In genomic region chr12:34298971-34299801, GRCh38 we compare ENCODE assay signal across 21 cellular contexts.
DNase-seq lines count a peak whose midpoint lies in the region; ATAC-seq and TF ChIP-seq lines count a peak whose summit lies in the region.
"Had no signal": no experiment of that assay in that cellular context is flagged by ENCODE, and none has a peak within 500 bp of the region (broad histone marks: within the 10 kb centered on the region; RNA-seq: fewer than 3 reads in every experiment).

No MANE protein-coding gene starts in this region.

- ATAC-seq in natural killer cell treated with Interleukin-12 subunit alpha and Interleukin-12 subunit beta and Interleukin-15 and Interleukin-18, amount 100 ng/mL, for 72 hours = no peak
- ATAC-seq in natural killer cell = no peak
- no peak for ATAC-seq in right cardiac atrium

- peaks cover 27% of the 10 kb centered on the region for H3K9me3 Mint-ChIP-seq in natural killer cell treated with Interleukin-12 subunit alpha and Interleukin-12 subunit beta and Interleukin-15 and Interleukin-18, amount 100 ng/mL, for 72 hours
- H3K9me3 Mint-ChIP-seq in natural killer cell = peaks cover 15 to 55% of the 10 kb centered on the region in 2 donors
- peaks cover 18% of the 10 kb centered on the region for H3K9me3 Mint-ChIP-seq in activated naive CD8-positive, alpha-beta T cell treated with anti-CD3 and anti-CD28 coated beads for 36 hours
- H3K9me3 Mint-ChIP-seq: CD4-positive, alpha-beta T cell had no signal

- no peak for TF ChIP-seq POLR2A in spleen (IDR thresholded peaks at IDR 0.05)

- peaks cover 10% of the 10 kb centered on the region for H3K36me3 Mint-ChIP-seq in natural killer cell treated with Interleukin-12 subunit alpha and Interleukin-12 subunit beta and Interleukin-15 and Interleukin-18, amount 100 ng/mL, for 72 hours
- peaks cover 41% of the 10 kb centered on the region for H3K36me3 Mint-ChIP-seq in natural killer cell
- H3K36me3 Mint-ChIP-seq in activated naive CD8-positive, alpha-beta T cell treated with anti-CD3 and anti-CD28 coated beads for 36 hours = peaks cover 2% of the 10 kb centered on the region

- H3K27ac ChIP-seq in right cardiac atrium (ENCODE audit: low read length) = no peak overlapping the region
- H3K27ac ChIP-seq in spleen = no peak overlapping the region
- H3K27ac ChIP-seq: SK-N-MC had no signal

- H3K27ac Mint-ChIP-seq in natural killer cell treated with Interleukin-12 subunit alpha and Interleukin-12 subunit beta and Interleukin-15 and Interleukin-18, amount 100 ng/mL, for 72 hours = no peak overlapping the region
- no peak overlapping the region for H3K27ac Mint-ChIP-seq in natural killer cell
- H3K27ac Mint-ChIP-seq in activated naive CD8-positive, alpha-beta T cell treated with anti-CD3 and anti-CD28 coated beads for 36 hours = no peak overlapping the region
- H3K27ac Mint-ChIP-seq: CD4-positive, alpha-beta T cell; HFFc6 had no signal

- in situ Hi-C loops in HAP-1 (cut with MboI; ENCODE audit: low sequenced_read_pairs) = no loop called here

- WGBS in right cardiac atrium = 77% methylated on average over 35 of the region's 35 CpGs
- WGBS in spleen, 5 donors = 72 to 82% (median 78%) methylated on average over 35 of the region's 35 CpGs

- H3K4me3 ChIP-seq in right cardiac atrium (ENCODE audit: low read length) (no peak overlapping the region), spleen (no peak overlapping the region), HAP-1 (no peak overlapping the region)
- H3K4me3 ChIP-seq: SK-N-MC had no signal

- no peaks in the 10 kb centered on the region for H3K4me1 ChIP-seq in right cardiac atrium (ENCODE audit: control insufficient read depth, insufficient read depth, low read length)
- H3K4me1 ChIP-seq in spleen = no peaks in the 10 kb centered on the region
- no peaks in the 10 kb centered on the region for H3K4me1 ChIP-seq in HAP-1
- H3K4me1 ChIP-seq: BE2C had no signal

- no peaks in the 10 kb centered on the region for H3K27me3 ChIP-seq in right cardiac atrium (ENCODE audit: control insufficient read depth, insufficient read depth)
- H3K27me3 ChIP-seq in spleen (replicated peaks in 1 of 7) = no peaks in the 10 kb centered on the region
- H3K27me3 ChIP-seq in HAP-1 (ENCODE audit: low read depth) = no peaks in the 10 kb centered on the region
- H3K27me3 ChIP-seq: BE2C had no signal

- no peak overlapping the region for H3K4me3 Mint-ChIP-seq in natural killer cell treated with Interleukin-12 subunit alpha and Interleukin-12 subunit beta and Interleukin-15 and Interleukin-18, amount 100 ng/mL, for 72 hours
- no peak overlapping the region for H3K4me3 Mint-ChIP-seq in natural killer cell
- H3K4me3 Mint-ChIP-seq in activated naive CD8-positive, alpha-beta T cell treated with anti-CD3 and anti-CD28 coated beads for 36 hours = no peak overlapping the region
- H3K4me3 Mint-ChIP-seq: CD4-positive, alpha-beta T cell; HFFc6 had no signal

- TF ChIP-seq CTCF in natural killer cell (IDR thresholded peaks at IDR 0.05) (no peak), spleen (IDR thresholded peaks at IDR 0.05 in 8 of 11, conservative IDR thresholded peaks at IDR 0.05 in 3 of 11) (no peak)

- H3K9me3 ChIP-seq in right cardiac atrium (ENCODE audit: control insufficient read depth, low read length) = no peaks in the 10 kb centered on the region
- peaks cover 0 to 100% (median 88%) of the 10 kb centered on the region in 8 donors for H3K9me3 ChIP-seq in spleen
- H3K9me3 ChIP-seq in HAP-1 = no peaks in the 10 kb centered on the region
- H3K9me3 ChIP-seq: BE2C had no signal

- intact Hi-C loops in natural killer cell (cut with micrococcal nuclease) (no loop called here), right cardiac atrium (cut with DNase I) (no loop called here), spleen (cut with DNase I; ENCODE audit: low total_unique reads) (no loop called here)

- H3K27me3 Mint-ChIP-seq in natural killer cell treated with Interleukin-12 subunit alpha and Interleukin-12 subunit beta and Interleukin-15 and Interleukin-18, amount 100 ng/mL, for 72 hours = no peaks in the 10 kb centered on the region
- no peaks in the 10 kb centered on the region for H3K27me3 Mint-ChIP-seq in natural killer cell (ENCODE audit: low read depth in 2 of 2)
- peaks cover 6% of the 10 kb centered on the region for H3K27me3 Mint-ChIP-seq in activated naive CD8-positive, alpha-beta T cell treated with anti-CD3 and anti-CD28 coated beads for 36 hours
- H3K27me3 Mint-ChIP-seq: CD4-positive, alpha-beta T cell had no signal

- H3K4me1 Mint-ChIP-seq in natural killer cell treated with Interleukin-12 subunit alpha and Interleukin-12 subunit beta and Interleukin-15 and Interleukin-18, amount 100 ng/mL, for 72 hours (ENCODE audit: low read depth in 2 of 2) = peaks cover 0 to 9% of the 10 kb centered on the region in 2 donors
- no peaks in the 10 kb centered on the region for H3K4me1 Mint-ChIP-seq in natural killer cell
- no peaks in the 10 kb centered on the region for H3K4me1 Mint-ChIP-seq in activated naive CD8-positive, alpha-beta T cell treated with anti-CD3 and anti-CD28 coated beads for 36 hours

- peak; percentile 44 for DNase-seq in natural killer cell treated with Interleukin-12 subunit alpha and Interleukin-12 subunit beta and Interleukin-15 and Interleukin-18, amount 100 ng/mL, for 72 hours (ENCODE audit: low spot score)
- no peak for DNase-seq in natural killer cell
- DNase-seq in right cardiac atrium = peak in 2 of 3 donors; percentile 4 to 9
- peak; percentile 51 for DNase-seq in spleen
- DNase-seq in T-helper 2 cell = no peak
- DNase-seq in activated naive CD8-positive, alpha-beta T cell treated with anti-CD3 and anti-CD28 coated beads for 36 hours = no peak
- no peak for DNase-seq in HAP-1 (ENCODE audit: low spot score in 2 of 2)
- DNase-seq: BE2C; CD4-positive, alpha-beta T cell; COR-L47; DMS79; HFFc6; NCI-H1092; NCI-H1436; NCI-H187 treated with DMSO at 0.1 percent for 48 hours; NCI-H2107; NCI-H446 treated with DMSO at 0.1 percent for 48 hours; NCI-H526 treated with DMSO at 0.1 percent for 48 hours; OCI-M1; SHP77 had no signal

- no peaks in the 10 kb centered on the region for H3K36me3 ChIP-seq in spleen
- H3K36me3 ChIP-seq in HAP-1 (replicated peaks) = no peaks in the 10 kb centered on the region
- H3K36me3 ChIP-seq: BE2C had no signal

Comparison
In these comparisons a context has a peak if more than half of its experiments do, and no peak if none do; other contexts are left out.
1. DNase-seq: peak in natural killer cell treated with Interleukin-12 subunit alpha and Interleukin-12 subunit beta and Interleukin-15 and Interleukin-18, amount 100 ng/mL, for 72 hours (single experiment), right cardiac atrium (2 of 3) and spleen (single experiment); none in natural killer cell (single experiment), T-helper 2 cell (0 of 5), activated naive CD8-positive, alpha-beta T cell treated with anti-CD3 and anti-CD28 coated beads for 36 hours (single experiment) and HAP-1 (0 of 2).